ENCODE assay signal across 9 cellular contexts in genomic region chr7:73519867-73520672, GRCh38. TPM values are rescaled to one million over a fixed set of nuclear protein-coding genes. Genes with fewer than 3 reads are reported as not detected.
DNase-seq lines count a peak whose midpoint lies in the region; ATAC-seq, FAIRE-seq and TF ChIP-seq lines count a peak whose summit lies in the region.
"Had no signal": no experiment of that assay in that cellular context is flagged by ENCODE, and none has a peak within 500 bp of the region (broad histone marks: within the 10 kb centered on the region; RNA-seq: fewer than 3 reads in every experiment).

No MANE protein-coding gene starts in this region.

- DNase-seq in DMS 273 (lab: John Stamatoyannopoulos, UW; ENCODE audit: unreplicated experiment) (peak; percentile 64), DMS 273 treated with DMSO at 0.1 percent for 48 hours (lab: John Stamatoyannopoulos, UW) (no peak), WTC11 (ENCODE audit: low spot score) (no peak), epithelial cell of proximal tubule (ENCODE audit: low read depth) (no peak), pancreas (peak in 4 of 6 donors; percentile 13 to 51 (median 24))
- DNase-seq in stimulated activated CD8-positive, alpha-beta memory T cell treated with anti-CD3 and anti-CD28 coated beads, Interleukin-4, amount 100 ng/mL, for 48 hours: no peak

- no peaks in the 10 kb centered on the region for H3K27me3 Mint-ChIP-seq in WTC11 (ENCODE audit: low read depth)

- H3K27ac Mint-ChIP-seq in WTC11: peak overlapping the region; percentile 47

- H3K4me1 Mint-ChIP-seq in WTC11: peaks cover 33% of the 10 kb centered on the region

- intact Hi-C loops in pancreas (cut with DNase I): no loop called here

- H3K4me3 Mint-ChIP-seq in WTC11: peak overlapping the region; percentile 82

- H3K27me3 ChIP-seq in pancreas: no peaks in the 10 kb centered on the region

- TF ChIP-seq CTCF in WTC11 (IDR thresholded peaks at IDR 0.05) (no peak), epithelial cell of proximal tubule (conservative IDR thresholded peaks at IDR 0.05; ENCODE audit: low read depth, low read length) (no peak), pancreas (IDR thresholded peaks at IDR 0.05) (no peak)

- no peaks in the 10 kb centered on the region for H3K9me3 Mint-ChIP-seq in WTC11

- H3K4me3 ChIP-seq in epithelial cell of proximal tubule (ENCODE audit: low read depth, low read length) (peak overlapping the region; percentile 77), pancreas (peak overlapping the region in 2 of 4 donors; percentile 86 to 92)

- H3K36me3 ChIP-seq in pancreas: peaks cover 0 to 6% (median 0%) of the 10 kb centered on the region in 3 donors

- H3K27ac ChIP-seq in pancreas: peak overlapping the region in 1 of 4 donors; percentile 95

- no peaks in the 10 kb centered on the region for H3K9me3 ChIP-seq in pancreas

- POLR2A ChIA-PET in WTC11 (lab: Charles Lee): interaction anchor here (1.2 to 2.6 kb wide), 3 partner anchors 12 to 219 kb away, joined by 3 to 14 read pairs (median 7); partner anchors contain the start of gene ABHD11

- CTCF ChIA-PET in WTC11 (lab: Charles Lee): no interaction called here

- ATAC-seq in WTC11 (no peak), pancreas (no peak), HG02798 (IDR thresholded peaks at IDR 0.05; ENCODE audit: poor library complexity, unreplicated experiment) (no peak), GM21390 (IDR thresholded peaks at IDR 0.05; ENCODE audit: unreplicated experiment) (no peak)

- 61 to 65% methylated on average over 18 of the region's 18 CpGs for WGBS in pancreas, 2 donors

- no peak for FAIRE-seq in pancreas (lab: Jason Lieb, UNC)
- FAIRE-seq: A204.1 had no signal

- peaks cover 46% of the 10 kb centered on the region for H3K36me3 Mint-ChIP-seq in WTC11

- H3K4me1 ChIP-seq in pancreas: peaks cover 13 to 27% (median 25%) of the 10 kb centered on the region in 3 donors

TF ChIP-seq in WTC11, 78 proteins besides CTCF, POLR2A, EP300 and RAD21:
- TF ChIP-seq ATF6 (CRISPR knock-in tag; IDR thresholded peaks at IDR 0.05) (no peak), GABPB1 (CRISPR knock-in tag; IDR thresholded peaks at IDR 0.05) (peak; percentile 48; the same call in 1 of the 2 replicates)

RNA-seq across cellular contexts. Expression of gene BAZ1B, which starts 2.0 kb away (rescaled TPM):
- 64.9 to 66.5 TPM (median 66.3 TPM) in 3 replicates for total RNA-seq in WTC11 (2021)
- total RNA-seq in epithelial cell of proximal tubule: 47.2 and 51.9 TPM in 2 replicates
- 10 to 100 TPM; 16.1 to 29.0 (median 18.9) TPM for total RNA-seq in pancreas
- 10 to 100 TPM; 11.6 to 12.8 TPM for polyA plus RNA-seq in pancreas

RNA-seq across cellular contexts. Expression of gene BCL7B, which starts 37.4 kb away (rescaled TPM):
- 26.0 to 28.5 TPM (median 27.7 TPM) in 3 replicates for total RNA-seq in WTC11 (2021)
- 53.2 and 64.2 TPM in 2 replicates for total RNA-seq in epithelial cell of proximal tubule
- 10 to 100 TPM; 13.5 to 20.9 (median 17.1) TPM for total RNA-seq in pancreas
- polyA plus RNA-seq in pancreas: 10 to 100 TPM; 34.4 to 44.6 TPM

RNA-seq across cellular contexts. Expression of gene TBL2, which starts 58.3 kb away (rescaled TPM):
- total RNA-seq in WTC11 (2021) (28.6 to 32.3 TPM (median 29.0 TPM) in 3 replicates), epithelial cell of proximal tubule (29.6 and 56.4 TPM in 2 replicates), pancreas (10 to 100 TPM; 21.2 to 38.9 (median 28.3) TPM)
- 10 to 100 TPM; 17.2 to 26.1 TPM for polyA plus RNA-seq in pancreas

Comparison
In these comparisons a context has a peak if more than half of its experiments do, and no peak if none do; other contexts are left out.
1. DNase-seq: peak in DMS 273 (single experiment) and pancreas (4 of 6); none in DMS 273 treated with DMSO at 0.1 percent for 48 hours (single experiment), WTC11 (single experiment), epithelial cell of proximal tubule (single experiment) and stimulated activated CD8-positive, alpha-beta memory T cell treated with anti-CD3 and anti-CD28 coated beads, Interleukin-4, amount 100 ng/mL, for 48 hours (single experiment).